Comparison of ENCODE assay signal across 8 cellular contexts in genomic region chr9:34603610-34604231, GRCh38. TPM values are rescaled to one million over a fixed set of nuclear protein-coding genes. Genes with fewer than 3 reads are reported as not detected.
A peak's percentile ranks its signal among the peaks of the same experiment; 100 is the strongest.
DNase-seq lines count a peak whose midpoint lies in the region; ATAC-seq and TF ChIP-seq lines count a peak whose summit lies in the region.

No MANE protein-coding gene starts in this region.

- H3K4me3 ChIP-seq in GM12865 (ENCODE audit: low read depth, low read length) (no peak overlapping the region), left lung (no peak overlapping the region)

- no peaks in the 10 kb centered on the region for H3K36me3 Mint-ChIP-seq in activated CD4-positive, alpha-beta T cell treated with anti-CD3 and anti-CD28 coated beads for 36 hours (ENCODE audit: low read depth)
- no peaks in the 10 kb centered on the region for H3K36me3 Mint-ChIP-seq in chondrocyte (ENCODE audit: low read depth)

- H3K4me3 Mint-ChIP-seq in activated CD4-positive, alpha-beta T cell treated with anti-CD3 and anti-CD28 coated beads for 36 hours, result no peak overlapping the region
- H3K4me3 Mint-ChIP-seq in chondrocyte (ENCODE audit: unreplicated experiment), result no peak overlapping the region

- no peaks in the 10 kb centered on the region for H3K4me1 ChIP-seq in left lung

- peak; percentile 68 for ATAC-seq in HG03095 (IDR thresholded peaks at IDR 0.05; ENCODE audit: unreplicated experiment)
- ATAC-seq in activated CD4-positive, alpha-beta T cell treated with anti-CD3 and anti-CD28 coated beads for 36 hours, result peak; percentile 95
- peak; percentile 96 for ATAC-seq in left lung
- ATAC-seq in GM19324 (IDR thresholded peaks at IDR 0.05; ENCODE audit: low FRiP score, unreplicated experiment), result no peak

- intact Hi-C loops in activated CD4-positive, alpha-beta T cell treated with anti-CD3 and anti-CD28 coated beads for 36 hours (cut with DNase I, micrococcal nuclease), result loop anchor here (1.0 to 5.0 kb wide), 4 partner anchors 55 to 199 kb away; no protein-coding TSS in a partner anchor
- intact Hi-C loops in left lung (cut with DNase I), result loop anchor here in 1 of 2 donors (10.0 kb wide), 2 partner anchors 199 to 269 kb away; no protein-coding TSS in a partner anchor

- H3K27ac Mint-ChIP-seq in activated CD4-positive, alpha-beta T cell treated with anti-CD3 and anti-CD28 coated beads for 36 hours, result no peak overlapping the region
- H3K27ac Mint-ChIP-seq in chondrocyte (ENCODE audit: unreplicated experiment), result no peak overlapping the region

- CTCF ChIA-PET in activated CD4-positive, alpha-beta T cell treated with anti-CD3 and anti-CD28 coated beads for 36 hours (lab: Charles Lee), result interaction anchor here (0.6 to 3.1 kb wide), 24 partner anchors 8 to 237 kb away, joined by 3 to 10 read pairs (median 4); partner anchors contain the start of genes DCTN3 and GALT

- H3K27ac ChIP-seq in left lung, result no peak overlapping the region

- POLR2A ChIA-PET in activated CD4-positive, alpha-beta T cell treated with anti-CD3 and anti-CD28 coated beads for 36 hours (lab: Charles Lee), result no interaction called here

- no peaks in the 10 kb centered on the region for H3K9me3 Mint-ChIP-seq in activated CD4-positive, alpha-beta T cell treated with anti-CD3 and anti-CD28 coated beads for 36 hours (ENCODE audit: low read depth)
- no peaks in the 10 kb centered on the region for H3K9me3 Mint-ChIP-seq in chondrocyte (ENCODE audit: low read depth)

- H3K4me1 Mint-ChIP-seq in activated CD4-positive, alpha-beta T cell treated with anti-CD3 and anti-CD28 coated beads for 36 hours, result no peaks in the 10 kb centered on the region
- H3K4me1 Mint-ChIP-seq in chondrocyte (ENCODE audit: low read depth), result no peaks in the 10 kb centered on the region

- peak; percentile 79 for DNase-seq in GM12865 (ENCODE audit: low read depth)
- peak; percentile 65 for DNase-seq in NCI-H460 (ENCODE audit: extremely low read depth, low read depth)
- peak; percentile 87 for DNase-seq in activated CD4-positive, alpha-beta T cell treated with anti-CD3 and anti-CD28 coated beads for 36 hours
- no peak for DNase-seq in chondrocyte (ENCODE audit: low spot score)
- peak; percentile 70 to 88 for DNase-seq in left lung
- peak; percentile 66 to 79 (median 71) for DNase-seq in stimulated activated CD4-positive, alpha-beta T cell treated with anti-CD3 and anti-CD28 coated beads, TNF-alpha, amount 100 ng/mL, for 24 hours (ENCODE audit: low read depth in 3 of 3)

- no peaks in the 10 kb centered on the region for H3K27me3 ChIP-seq in left lung

- H3K27me3 Mint-ChIP-seq in activated CD4-positive, alpha-beta T cell treated with anti-CD3 and anti-CD28 coated beads for 36 hours, result peaks cover 2% of the 10 kb centered on the region
- H3K27me3 Mint-ChIP-seq in chondrocyte (ENCODE audit: low read depth), result peaks cover 18% of the 10 kb centered on the region

- peak; percentile 88 for TF ChIP-seq CTCF in GM12865 (IDR thresholded peaks at IDR 0.05; ENCODE audit: insufficient read depth, low read depth, low read length, missing control alignments)
- TF ChIP-seq CTCF in chondrocyte (IDR thresholded peaks at IDR 0.05), result peak; percentile 97
- TF ChIP-seq CTCF in left lung (IDR thresholded peaks at IDR 0.05), result peak; percentile 91 to 92

- no peaks in the 10 kb centered on the region for H3K36me3 ChIP-seq in left lung

- H3K9me3 ChIP-seq in left lung, result no peaks in the 10 kb centered on the region

RNA-seq across cellular contexts. Expression of gene RPP25L, which starts 8.2 kb away (rescaled TPM):
- total RNA-seq in NCI-H460 (2014; rRNA removed; shearing (Covaris generic)), result 27.3 and 40.0 TPM in 2 replicates
- 35.0 and 57.5 TPM in 2 replicates for polyA plus RNA-seq in NCI-H460 (2014; cell fraction: nucleus; rRNA removed)
- 10 to 100 TPM; 29.3 to 35.2 TPM for total RNA-seq in activated CD4-positive, alpha-beta T cell treated with anti-CD3 and anti-CD28 coated beads for 36 hours
- total RNA-seq in chondrocyte (10.6 to 11.0 TPM (median 10.9 TPM) in 3 replicates), left lung (10 to 100 TPM; 18.6 to 21.9 TPM)

RNA-seq across cellular contexts. Expression of gene CNTFR, which starts 14.2 kb away (rescaled TPM):
- total RNA-seq in NCI-H460 (2014; rRNA removed; shearing (Covaris generic)), result 0.17 TPM in 1 of 2 replicates, not detected in the other
- polyA plus RNA-seq in NCI-H460 (2014; cell fraction: nucleus; rRNA removed), result 0.57 TPM in 1 of 2 replicates, not detected in the other
- not detected for total RNA-seq in activated CD4-positive, alpha-beta T cell treated with anti-CD3 and anti-CD28 coated beads for 36 hours
- total RNA-seq in chondrocyte (0.12 TPM in 1 of 3 replicates, not detected in the others), left lung (under 1 TPM; 0.90 to 0.92 TPM)

RNA-seq across cellular contexts. Expression of gene DCTN3, which starts 16.6 kb away (rescaled TPM):
- 32.3 and 41.3 TPM in 2 replicates for total RNA-seq in NCI-H460 (2014; rRNA removed; shearing (Covaris generic))
- 34.5 and 36.8 TPM in 2 replicates for polyA plus RNA-seq in NCI-H460 (2014; cell fraction: nucleus; rRNA removed)
- total RNA-seq in activated CD4-positive, alpha-beta T cell treated with anti-CD3 and anti-CD28 coated beads for 36 hours, result 10 to 100 TPM; 65.9 to 68.4 TPM
- total RNA-seq in chondrocyte (79.5 to 105 TPM (median 79.5 TPM) in 3 replicates), left lung (10 to 100 TPM; 69.8 to 70.4 TPM)

RNA-seq across cellular contexts. Expression of gene ARID3C, which starts 25.1 kb away (rescaled TPM):
- total RNA-seq in NCI-H460 (2014; rRNA removed; shearing (Covaris generic)), result not detected in 2 replicates
- not detected in 2 replicates for polyA plus RNA-seq in NCI-H460 (2014; cell fraction: nucleus; rRNA removed)
- under 1 TPM; 0.66 to 0.76 TPM for total RNA-seq in activated CD4-positive, alpha-beta T cell treated with anti-CD3 and anti-CD28 coated beads for 36 hours
- 0.20 TPM in 1 of 3 replicates, not detected in the others for total RNA-seq in chondrocyte
- total RNA-seq in left lung, result not detected

RNA-seq across cellular contexts. Expression of gene SIGMAR1, which starts 33.9 kb away (rescaled TPM):
- total RNA-seq in NCI-H460 (2014; rRNA removed; shearing (Covaris generic)), result 80.3 and 83.5 TPM in 2 replicates
- polyA plus RNA-seq in NCI-H460 (2014; cell fraction: nucleus; rRNA removed), result 182 and 207 TPM in 2 replicates
- 10 to 100 TPM; 63.6 to 68.0 TPM for total RNA-seq in activated CD4-positive, alpha-beta T cell treated with anti-CD3 and anti-CD28 coated beads for 36 hours
- total RNA-seq in chondrocyte (71.6 to 84.9 TPM (median 76.7 TPM) in 3 replicates), left lung (10 to 100 TPM; 50.5 to 72.1 TPM)
